In genomic region chr14:67133595-67134441, GRCh38 we compare ENCODE assay signal across 1 cellular context.
TF ChIP-seq lines count a peak whose summit lies in the region.

No MANE protein-coding gene starts in this region.

TF ChIP-seq in IMR-90, 13 proteins besides CTCF, POLR2A, EP300 and RAD21 (continued from another document):
- no peak for TF ChIP-seq ELK1 (IDR thresholded peaks at IDR 0.05; ENCODE audit: borderline replicate concordance, low read depth, low read length)
- no peak for TF ChIP-seq RCOR1 (IDR thresholded peaks at IDR 0.05; ENCODE audit: insufficient replicate concordance, low read length)
- TF ChIP-seq MAFK (IDR thresholded peaks at IDR 0.05; ENCODE audit: low read depth, low read length): no peak
- no peak for TF ChIP-seq MXI1 (IDR thresholded peaks at IDR 0.05; ENCODE audit: borderline replicate concordance, low read depth, low read length)
- no peak for TF ChIP-seq CEBPB (IDR thresholded peaks at IDR 0.05; ENCODE audit: low read depth, low read length)
- no peak for TF ChIP-seq RFX5 (IDR thresholded peaks at IDR 0.05; ENCODE audit: low read depth, low read length)
- TF ChIP-seq BHLHE40 (IDR thresholded peaks at IDR 0.05; ENCODE audit: low read depth, low read length): no peak
- no peak for TF ChIP-seq NFE2L2 (IDR thresholded peaks at IDR 0.05; ENCODE audit: low read depth, low read length)
